In genomic region chr7:67452516-67453026, GRCh38 we compare ENCODE assay signal across 2 cellular contexts.
TF ChIP-seq lines count a peak whose summit lies in the region.

No MANE protein-coding gene starts in this region.

TF ChIP-seq in HepG2, 621 proteins besides CTCF, POLR2A, EP300 and RAD21:
- TF ChIP-seq MNT (IDR thresholded peaks at IDR 0.05) (peak; percentile 63), MXD1 (CRISPR knock-in tag; IDR thresholded peaks at IDR 0.05) (no peak), LCORL (IDR thresholded peaks at IDR 0.05) (0 out of 2 replicates have a peak, but pooled peaks have one; percentile 19), LCORL (CRISPR knock-in tag; IDR thresholded peaks at IDR 0.05) (no peak), ARID2 (CRISPR knock-in tag; IDR thresholded peaks at IDR 0.05; ENCODE audit: borderline replicate concordance) (no peak), ZBTB20 (CRISPR knock-in tag; IDR thresholded peaks at IDR 0.05; ENCODE audit: borderline replicate concordance, low read depth) (no peak), DRAP1 (CRISPR knock-in tag; IDR thresholded peaks at IDR 0.05) (no peak), KLF13 (CRISPR knock-in tag; IDR thresholded peaks at IDR 0.05) (no peak), ZNF879 (CRISPR knock-in tag; IDR thresholded peaks at IDR 0.05) (no peak), MED8 (CRISPR knock-in tag; IDR thresholded peaks at IDR 0.05; ENCODE audit: insufficient replicate concordance) (no peak), PHB2 (IDR thresholded peaks at IDR 0.05; ENCODE audit: partially characterized antibody) (peak; percentile 72)

TF ChIP-seq in H1, 55 proteins besides CTCF, POLR2A, EP300 and RAD21:
- TF ChIP-seq NANOG (IDR thresholded peaks at IDR 0.05; ENCODE audit: insufficient read depth, low read depth, low read length, poor library complexity, severe bottlenecking) = no peak
- no peak for TF ChIP-seq HDAC6 (IDR thresholded peaks at IDR 0.05; ENCODE audit: low read depth, low read length)
- no peak for TF ChIP-seq SP1 (IDR thresholded peaks at IDR 0.05; ENCODE audit: low read depth, low read length)
- no peak for TF ChIP-seq ZNF274 (IDR thresholded peaks at IDR 0.05; ENCODE audit: borderline replicate concordance, extremely low read depth, low read length)
- no peak for TF ChIP-seq TCF12 (IDR thresholded peaks at IDR 0.05; ENCODE audit: low read depth, low read length)
- no peak for TF ChIP-seq E2F6 (IDR thresholded peaks at IDR 0.05)
